8 cellular contexts compared by ENCODE assay signal in the genomic region with DNA sequence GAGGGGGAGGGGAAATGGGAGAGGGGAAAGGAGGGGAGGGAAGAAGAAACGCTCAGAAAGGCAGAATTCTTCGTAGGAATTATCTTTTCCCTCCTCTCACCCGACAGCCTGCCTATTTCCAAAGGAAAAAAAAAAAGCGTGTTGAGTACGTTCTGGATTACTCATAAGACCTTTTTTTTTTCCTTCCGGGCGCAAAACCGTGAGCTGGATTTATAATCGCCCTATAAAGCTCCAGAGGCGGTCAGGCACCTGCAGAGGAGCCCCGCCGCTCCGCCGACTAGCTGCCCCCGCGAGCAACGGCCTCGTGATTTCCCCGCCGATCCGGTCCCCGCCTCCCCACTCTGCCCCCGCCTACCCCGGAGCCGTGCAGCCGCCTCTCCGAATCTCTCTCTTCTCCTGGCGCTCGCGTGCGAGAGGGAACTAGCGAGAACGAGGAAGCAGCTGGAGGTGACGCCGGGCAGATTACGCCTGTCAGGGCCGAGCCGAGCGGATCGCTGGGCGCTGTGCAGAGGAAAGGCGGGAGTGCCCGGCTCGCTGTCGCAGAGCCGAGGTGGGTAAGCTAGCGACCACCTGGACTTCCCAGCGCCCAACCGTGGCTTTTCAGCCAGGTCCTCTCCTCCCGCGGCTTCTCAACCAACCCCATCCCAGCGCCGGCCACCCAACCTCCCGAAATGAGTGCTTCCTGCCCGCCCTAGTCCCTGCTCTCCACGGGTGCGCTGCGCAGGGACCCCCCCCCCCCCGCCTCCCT. TPM values are rescaled to one million over a fixed set of nuclear protein-coding genes. Genes with fewer than 3 reads are reported as not detected.
DNase-seq lines count a peak whose midpoint lies in the region; ATAC-seq and TF ChIP-seq lines count a peak whose summit lies in the region.

A gene (plus strand): TSS at position 389 of the 748 bp plus-strand sequence. CDS start 1,705 bp downstream, outside the sequence.

- H3K4me3 ChIP-seq in heart right ventricle (peak within 1 kb of the TSS; percentile 18 to 56 (median 44)), aorta (ENCODE audit: low read length in 2 of 2) (peak within 1 kb of the TSS; percentile 47 to 82)

- CTCF ChIA-PET in RWPE1 (lab: Yijun Ruan, JAX) = interaction anchor here (0.6 to 2.2 kb wide), 18 partner anchors 26 to 971 kb away, joined by 3 to 12 read pairs (median 4); a partner anchor contains a TSS

- no peaks in the 10 kb centered on the region for H3K9me3 Mint-ChIP-seq in activated naive CD8-positive, alpha-beta T cell (ENCODE audit: low read depth)

- peak within 1 kb of the TSS; percentile 88 for H3K27ac ChIP-seq in RWPE1
- peak within 1 kb of the TSS in 1 of 10 donors; percentile 3 for H3K27ac ChIP-seq in heart right ventricle
- H3K27ac ChIP-seq in aorta (ENCODE audit: low read depth in 1 of 2, low read length in 2 of 2) = peak within 1 kb of the TSS in 1 of 2 donors; percentile 89

- peaks cover 58% of the 10 kb centered on the region for H3K4me1 Mint-ChIP-seq in activated naive CD8-positive, alpha-beta T cell (ENCODE audit: low read depth)

- H3K4me1 ChIP-seq in heart right ventricle = peaks cover 31 to 82% (median 62%) of the 10 kb centered on the region in 9 donors
- H3K4me1 ChIP-seq in aorta (ENCODE audit: control insufficient read depth in 1 of 2, insufficient read depth in 2 of 2, low read length in 2 of 2) = no peaks in the 10 kb centered on the region

- WGBS in heart right ventricle, 2 donors = 1% methylated on average over 50 to 57 of the region's 59 CpGs
- WGBS in aorta, 2 donors = 0 to 1% methylated on average over 51 to 59 of the region's 59 CpGs

- H3K9me3 ChIP-seq in heart right ventricle (no peaks in the 10 kb centered on the region), aorta (ENCODE audit: control insufficient read depth, low read length) (no peaks in the 10 kb centered on the region)

- ATAC-seq in heart right ventricle = peak in 7 of 8 donors; percentile 39 to 73 (median 65)
- ATAC-seq in aorta (ENCODE audit: low FRiP score) = peak; percentile 79

- H3K4me3 Mint-ChIP-seq in activated naive CD8-positive, alpha-beta T cell = peak within 1 kb of the TSS; percentile 79

- POLR2A ChIA-PET in RWPE1 (lab: Yijun Ruan, JAX; ENCODE audit: low non-redundant PET) = interaction anchor here (0.6 to 1.2 kb wide), 3 partner anchors 13 to 115 kb away, joined by 3 read pairs; no protein-coding TSS in a partner anchor

- H3K27ac Mint-ChIP-seq in activated naive CD8-positive, alpha-beta T cell = no peak within 1 kb of the TSS

- intact Hi-C loops in heart right ventricle (cut with DNase I) = loop anchor here in 9 of 10 donors (5.0 to 10.0 kb wide), 6 partner anchors 102 to 872 kb away; a partner anchor contains a TSS
- intact Hi-C loops in posterior vena cava (cut with DNase I) = loop anchor here (10.0 kb wide), 4 partner anchors 102 to 452 kb away; a partner anchor contains a TSS
- intact Hi-C loops in aorta (cut with DNase I) = loop anchor here in 1 of 2 donors (2.0 to 10.0 kb wide), 4 partner anchors 46 to 449 kb away; a partner anchor contains a TSS

- H3K36me3 Mint-ChIP-seq in activated naive CD8-positive, alpha-beta T cell = no peaks in the 10 kb centered on the region

- H3K36me3 ChIP-seq in heart right ventricle (no peaks in the 10 kb centered on the region), aorta (ENCODE audit: control insufficient read depth in 1 of 2, insufficient read depth in 2 of 2, low read length in 1 of 2) (no peaks in the 10 kb centered on the region)

- TF ChIP-seq CTCF in RWPE1 (conservative IDR thresholded peaks at IDR 0.05; ENCODE audit: low read depth) (no peak), heart right ventricle (IDR thresholded peaks at IDR 0.05) (no peak)

- H3K27me3 Mint-ChIP-seq in activated naive CD8-positive, alpha-beta T cell = peaks cover 41% of the 10 kb centered on the region

- H3K27me3 ChIP-seq in heart right ventricle = peaks cover 54 to 93% (median 89%) of the 10 kb centered on the region in 7 donors
- no peaks in the 10 kb centered on the region for H3K27me3 ChIP-seq in aorta (ENCODE audit: control insufficient read depth in 1 of 2, insufficient read depth in 2 of 2, low read length in 1 of 2)

- DNase-seq in AG08395 (ENCODE audit: low spot score) = peak; percentile 84
- DNase-seq in GM19240 (ENCODE audit: insufficient read length, low spot score) = peak; percentile 50
- DNase-seq in M059J (ENCODE audit: low read depth) = peak; percentile 75
- peak; percentile 86 for DNase-seq in RWPE1 (ENCODE audit: low spot score)
- peak; percentile 32 to 72 for DNase-seq in heart right ventricle
- peak; percentile 93 for DNase-seq in posterior vena cava (ENCODE audit: low spot score)
- DNase-seq in aorta = peak; percentile 89 to 91

RNA-seq across cellular contexts. Expression of the gene that starts here (rescaled TPM):
- total RNA-seq in M059J (2014; rRNA removed; shearing (Covaris generic)) = 3.0 and 3.6 TPM in 2 replicates
- total RNA-seq in heart right ventricle (under 1 TPM in 1 of 10 donors, not detected in 9; 0.13 TPM), posterior vena cava (not detected), aorta (1 to 10 TPM; 6.9 to 7.8 TPM)
- polyA plus RNA-seq in heart right ventricle (under 1 TPM; 0.03 to 0.15 TPM), aorta (1 to 10 TPM; 1.6 to 2.0 TPM)

Comparison
In these comparisons a context has a peak if more than half of its experiments do, and no peak if none do; other contexts are left out.
1. Peak in DNase-seq, ATAC-seq and H3K4me3 ChIP-seq in heart right ventricle; RNA of the gene not detected or under 1 TPM.
2. Peak in DNase-seq in posterior vena cava; RNA of the gene not detected or under 1 TPM.